Comparison of ENCODE assay signal across 18 cellular contexts in the genomic region with DNA sequence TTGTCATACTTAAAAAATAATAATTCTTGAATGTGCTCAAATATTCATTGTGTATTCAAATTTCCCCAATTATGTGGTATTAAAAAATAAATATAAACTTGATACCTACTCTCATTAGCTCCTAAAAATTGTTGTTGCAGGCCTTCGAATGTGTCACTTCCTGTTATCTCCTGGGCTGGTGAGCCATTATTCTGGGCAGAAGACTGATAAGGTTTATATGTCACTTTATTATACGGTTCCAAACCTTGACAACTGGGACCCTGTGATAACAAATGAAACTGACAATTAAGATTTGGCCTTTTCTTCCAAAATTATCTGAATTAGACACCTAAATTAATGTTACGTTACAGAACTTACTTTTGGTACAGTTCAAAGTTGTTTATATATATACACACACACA. TPM values are rescaled to one million over a fixed set of nuclear protein-coding genes. Genes with fewer than 3 reads are reported as not detected.
DNase-seq lines count a peak whose midpoint lies in the region; ATAC-seq and FAIRE-seq lines count a peak whose summit lies in the region.
"Had no signal": no experiment of that assay in that cellular context is flagged by ENCODE, and none has a peak within 500 bp of the region (broad histone marks: within the 10 kb centered on the region; RNA-seq: fewer than 3 reads in every experiment).

No MANE protein-coding gene starts in this region.

- H3K4me1 ChIP-seq in SJSA1 (replicated peaks): peaks cover 27% of the 10 kb centered on the region

- peaks cover 9 to 14% (median 10%) of the 10 kb centered on the region in 3 donors for H3K4me1 Mint-ChIP-seq in IgD-negative memory B cell
- H3K4me1 Mint-ChIP-seq in natural killer cell treated with Interleukin-12 subunit alpha and Interleukin-12 subunit beta and Interleukin-15 and Interleukin-18, amount 100 ng/mL, for 72 hours (ENCODE audit: low read depth in 2 of 2): peaks cover 24 to 30% of the 10 kb centered on the region in 2 donors

- no peaks in the 10 kb centered on the region for H3K9me3 ChIP-seq in SJSA1 (replicated peaks)

- H3K27me3 Mint-ChIP-seq in IgD-negative memory B cell: no peaks in the 10 kb centered on the region
- H3K27me3 Mint-ChIP-seq in natural killer cell treated with Interleukin-12 subunit alpha and Interleukin-12 subunit beta and Interleukin-15 and Interleukin-18, amount 100 ng/mL, for 72 hours: no peaks in the 10 kb centered on the region

- no peaks in the 10 kb centered on the region for H3K27me3 ChIP-seq in SJSA1 (replicated peaks)

- H3K27ac Mint-ChIP-seq in IgD-negative memory B cell: peak overlapping the region in 2 of 3 donors; percentile 51 to 67
- H3K27ac Mint-ChIP-seq in natural killer cell treated with Interleukin-12 subunit alpha and Interleukin-12 subunit beta and Interleukin-15 and Interleukin-18, amount 100 ng/mL, for 72 hours: peak overlapping the region; percentile 45

- DNase-seq in SJSA1 (ENCODE audit: low read depth in 1 of 2, low spot score in 2 of 2) (no peak), A172 (ENCODE audit: low spot score) (no peak)
- DNase-seq in natural killer cell treated with Interleukin-12 subunit alpha and Interleukin-12 subunit beta and Interleukin-15 and Interleukin-18, amount 100 ng/mL, for 72 hours (ENCODE audit: low spot score): no peak
- DNase-seq: ACHN, C1 segment of cervical spinal cord, GOT3, NCI-H1417 treated with DMSO at 0.1 percent for 48 hours, NCI-H187 treated with DMSO at 0.1 percent for 48 hours, NCI-H226, NCI-H524, SW 1271 had no signal

- peak; percentile 43 for FAIRE-seq in colon (lab: Jason Lieb, UNC)
- FAIRE-seq: D721Med, HepG2 had no signal

- H3K27ac ChIP-seq in SJSA1: peak overlapping the region; percentile 72

- H3K4me3 ChIP-seq in SJSA1: no peak overlapping the region

- H3K9me3 Mint-ChIP-seq in IgD-negative memory B cell: no peaks in the 10 kb centered on the region
- H3K9me3 Mint-ChIP-seq in natural killer cell treated with Interleukin-12 subunit alpha and Interleukin-12 subunit beta and Interleukin-15 and Interleukin-18, amount 100 ng/mL, for 72 hours: no peaks in the 10 kb centered on the region

- no peak for ATAC-seq in natural killer cell treated with Interleukin-12 subunit alpha and Interleukin-12 subunit beta and Interleukin-15 and Interleukin-18, amount 100 ng/mL, for 72 hours
- ATAC-seq in GM18511 (IDR thresholded peaks at IDR 0.05; ENCODE audit: unreplicated experiment): no peak
- no peak for ATAC-seq in GM18868 (IDR thresholded peaks at IDR 0.05; ENCODE audit: unreplicated experiment)
- ATAC-seq: HCT116, HepG2 had no signal

- H3K36me3 ChIP-seq in SJSA1: peaks cover 39% of the 10 kb centered on the region

- H3K36me3 Mint-ChIP-seq in IgD-negative memory B cell: peaks cover 6% of the 10 kb centered on the region
- peaks cover 16% of the 10 kb centered on the region for H3K36me3 Mint-ChIP-seq in natural killer cell treated with Interleukin-12 subunit alpha and Interleukin-12 subunit beta and Interleukin-15 and Interleukin-18, amount 100 ng/mL, for 72 hours

- no peak overlapping the region for H3K4me3 Mint-ChIP-seq in IgD-negative memory B cell
- H3K4me3 Mint-ChIP-seq in natural killer cell treated with Interleukin-12 subunit alpha and Interleukin-12 subunit beta and Interleukin-15 and Interleukin-18, amount 100 ng/mL, for 72 hours: peak overlapping the region; percentile 39

RNA-seq across cellular contexts. Expression of a gene that starts 15.0 kb away (rescaled TPM):
- 8.4 TPM for polyA plus RNA-seq in IgD-negative memory B cell
- 16.6 and 19.5 TPM in 2 replicates for total RNA-seq in SJSA1 (2014; rRNA removed; shearing (Covaris generic))
- 10 to 100 TPM; 16.8 to 42.7 TPM for total RNA-seq in natural killer cell treated with Interleukin-12 subunit alpha and Interleukin-12 subunit beta and Interleukin-15 and Interleukin-18, amount 100 ng/mL, for 72 hours
- 8.3 and 9.8 TPM in 2 replicates for total RNA-seq in A172 (2014; rRNA removed; shearing (Covaris generic))
